19 cellular contexts compared by ENCODE assay signal in the genomic region with DNA sequence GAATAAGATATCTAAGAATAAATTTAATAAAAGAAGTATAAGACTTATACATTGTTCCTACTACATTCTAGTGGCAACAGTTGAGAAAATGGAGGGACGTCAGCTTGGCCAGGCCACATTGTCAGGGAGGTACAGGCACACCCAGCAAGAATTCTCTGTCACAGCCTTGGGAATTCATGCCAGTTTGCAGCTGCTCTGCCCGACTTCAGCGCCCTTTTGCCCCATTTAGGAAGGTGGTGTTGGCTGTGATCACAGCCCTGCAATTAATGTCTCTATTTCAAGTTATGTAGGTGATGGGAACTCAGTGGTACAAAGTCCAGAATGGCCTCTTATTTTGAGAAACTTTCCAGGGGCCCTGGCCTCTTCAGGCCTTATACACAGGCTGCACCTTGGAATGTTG. TPM values are rescaled to one million over a fixed set of nuclear protein-coding genes. Genes with fewer than 3 reads are reported as not detected.
DNase-seq lines count a peak whose midpoint lies in the region; ATAC-seq, FAIRE-seq and TF ChIP-seq lines count a peak whose summit lies in the region.
"Had no signal": no experiment of that assay in that cellular context is flagged by ENCODE, and none has a peak within 500 bp of the region (broad histone marks: within the 10 kb centered on the region; RNA-seq: fewer than 3 reads in every experiment).

No MANE protein-coding gene starts in this region.

- H3K4me2 ChIP-seq in HepG2 (ENCODE audit: low read depth, low read length) = no peak overlapping the region

- H3K9me3 ChIP-seq in right lobe of liver (no peaks in the 10 kb centered on the region), HepG2 (ENCODE audit: low read length) (peaks cover 10% of the 10 kb centered on the region), sigmoid colon (no peaks in the 10 kb centered on the region)

- no peak overlapping the region for H3K9ac ChIP-seq in HepG2 (ENCODE audit: insufficient read depth, low read depth, low read length)

- no TSS peak for BruUV-seq in HepG2 (replicated peaks; lab: Mats Ljungman, UMichigan)

- intact Hi-C loops in right lobe of liver (cut with DNase I) = no loop called here
- intact Hi-C loops in HepG2 (cut with micrococcal nuclease; ENCODE audit: unreplicated experiment) = no loop called here
- intact Hi-C loops in left colon (cut with DNase I, micrococcal nuclease) = no loop called here
- intact Hi-C loops in sigmoid colon (cut with DNase I) = no loop called here

- POLR2A ChIA-PET in HepG2 (lab: Yijun Ruan, JAX) = no interaction called here

- no peak overlapping the region for H2AFZ ChIP-seq in HepG2 (ENCODE audit: low read length)

- 36% methylated on average over 3 of the region's 3 CpGs for WGBS in right lobe of liver (ENCODE audit: insufficient coverage, low coverage, low lambda C conversion rate, missing lambda C conversion rate)
- WGBS in HepG2 (ENCODE audit: low lambda C conversion rate) = 74% methylated on average over 3 of the region's 3 CpGs
- WGBS in sigmoid colon, 2 donors = 19 to 69% methylated on average over 3 of the region's 3 CpGs

- DNase-seq in right lobe of liver (no peak), HepG2 (ENCODE audit: low spot score) (no peak), left colon (peak; percentile 36 to 73), sigmoid colon (peak; percentile 44), NCI-H1417 treated with DMSO at 0.1 percent for 48 hours (lab: John Stamatoyannopoulos, UW) (no peak), NCI-H2081 treated with DMSO at 0.1 percent for 48 hours (lab: John Stamatoyannopoulos, UW) (no peak)
- DNase-seq: 8988T; C1 segment of cervical spinal cord; EL; KBM-7; NCI-H146; NCI-H226; NCI-H526; NK-92 treated with Interleukin-12 subunit alpha and Interleukin-12 subunit beta, amount 100 ng/mL, for 24 hours; OCI-M1; SHP77 treated with DMSO at 0.1 percent for 48 hours had no signal

- no peak for TF ChIP-seq EP300 in HepG2 (IDR thresholded peaks at IDR 0.05; ENCODE audit: low read depth in 2 of 2, low read length in 2 of 2)
- no peak for TF ChIP-seq EP300 in HepG2 (CRISPR knock-in tag; IDR thresholded peaks at IDR 0.05; ENCODE audit: borderline replicate concordance)
- no peak for TF ChIP-seq EP300 in sigmoid colon (IDR thresholded peaks at IDR 0.05)

- ATAC-seq in right lobe of liver (peak in 3 of 4 donors; percentile 12 to 31 (median 12)), HepG2 (no peak), left colon (peak; percentile 83), HG03139 (IDR thresholded peaks at IDR 0.05; ENCODE audit: unreplicated experiment) (no peak), GM21360 (IDR thresholded peaks at IDR 0.05; ENCODE audit: unreplicated experiment) (no peak)

- H3K4me3 ChIP-seq in right lobe of liver (no peak overlapping the region), HepG2 (replicated peaks in 1 of 3; ENCODE audit: insufficient read depth in 1 of 3, low read depth in 2 of 3, low read length in 3 of 3) (no peak overlapping the region), sigmoid colon (no peak overlapping the region)

- no peak for FAIRE-seq in HepG2 (lab: Jason Lieb, UNC)
- FAIRE-seq: H54 had no signal

- no peak for TF ChIP-seq CTCF in right lobe of liver (IDR thresholded peaks at IDR 0.05)
- no peak for TF ChIP-seq CTCF in HepG2 (CRISPR knock-in tag; IDR thresholded peaks at IDR 0.05)
- no peak for TF ChIP-seq CTCF in sigmoid colon (IDR thresholded peaks at IDR 0.05)

- in situ Hi-C loops in HepG2 (cut with HindIII; ENCODE audit: extremely low pct_ligation_motif_present, low pct_unique_long_range_greater_than_20kb) = no loop called here

- H3K27me3 ChIP-seq in right lobe of liver (no peaks in the 10 kb centered on the region), HepG2 (ENCODE audit: control insufficient read depth in 1 of 2, insufficient read depth in 2 of 2, low read length in 2 of 2) (no peaks in the 10 kb centered on the region), sigmoid colon (no peaks in the 10 kb centered on the region)

- no peaks in the 10 kb centered on the region for H4K20me1 ChIP-seq in HepG2 (ENCODE audit: insufficient read depth, low read length)

- H3K27ac ChIP-seq in right lobe of liver (no peak overlapping the region), HepG2 (ENCODE audit: extremely low read length, insufficient read depth, low read length) (no peak overlapping the region), sigmoid colon (no peak overlapping the region)

- no peak for TF ChIP-seq RAD21 in HepG2 (CRISPR knock-in tag; IDR thresholded peaks at IDR 0.05)

- H3K36me3 ChIP-seq in right lobe of liver (no peaks in the 10 kb centered on the region), HepG2 (replicated peaks in 1 of 2; ENCODE audit: control insufficient read depth in 1 of 2, insufficient read depth in 2 of 2, low read length in 2 of 2) (no peaks in the 10 kb centered on the region), sigmoid colon (no peaks in the 10 kb centered on the region)

- H3K4me1 ChIP-seq in right lobe of liver = peaks cover 0 to 21% (median 10%) of the 10 kb centered on the region in 4 donors
- H3K4me1 ChIP-seq in HepG2 (ENCODE audit: insufficient read depth, low read length) = peaks cover 26% of the 10 kb centered on the region
- H3K4me1 ChIP-seq in sigmoid colon = peaks cover 0 to 32% (median 22%) of the 10 kb centered on the region in 4 donors

- TF ChIP-seq POLR2A in right lobe of liver (IDR thresholded peaks at IDR 0.05) (no peak), HepG2 (IDR thresholded peaks at IDR 0.05; ENCODE audit: insufficient read depth in 1 of 2, low read depth in 2 of 2, low read length in 2 of 2) (no peak), sigmoid colon (IDR thresholded peaks at IDR 0.05) (no peak)

- CTCF ChIA-PET in HepG2 (lab: Yijun Ruan, JAX; ENCODE audit: low intra/inter-chr PET ratio, low total read pairs) = no interaction called here

- H3K79me2 ChIP-seq in HepG2 (ENCODE audit: insufficient read depth, low read length) = no peaks in the 10 kb centered on the region

TF ChIP-seq in HepG2, 621 proteins besides CTCF, POLR2A, EP300 and RAD21 (continues in another document):
- TF ChIP-seq ZNF335 (CRISPR knock-in tag; IDR thresholded peaks at IDR 0.05) (no peak), RELA (CRISPR knock-in tag; IDR thresholded peaks at IDR 0.05) (no peak), ZNF556 (CRISPR knock-in tag; IDR thresholded peaks at IDR 0.05; ENCODE audit: borderline replicate concordance) (no peak), U2AF2 (IDR thresholded peaks at IDR 0.05; ENCODE audit: low read depth, low read length) (no peak), HNRNPLL (IDR thresholded peaks at IDR 0.05; ENCODE audit: low read depth, low read length, poor library complexity, severe bottlenecking) (no peak), ZNF382 (CRISPR knock-in tag; IDR thresholded peaks at IDR 0.05; ENCODE audit: borderline replicate concordance) (no peak), SAFB2 (CRISPR knock-in tag; IDR thresholded peaks at IDR 0.05; ENCODE audit: borderline replicate concordance, low read depth) (no peak), JDP2 (CRISPR knock-in tag; IDR thresholded peaks at IDR 0.05; ENCODE audit: borderline replicate concordance) (no peak), SRSF9 (IDR thresholded peaks at IDR 0.05; ENCODE audit: borderline replicate concordance, insufficient read depth, low read depth, low read length, poor library complexity, severe bottlenecking) (no peak), NONO (IDR thresholded peaks at IDR 0.05) (no peak), NONO (CRISPR knock-in tag; conservative IDR thresholded peaks at IDR 0.05) (no peak), HNRNPK (IDR thresholded peaks at IDR 0.05; ENCODE audit: low read depth, low read length, poor library complexity, severe bottlenecking) (no peak), KAT2B (IDR thresholded peaks at IDR 0.05; ENCODE audit: borderline replicate concordance, low read depth, low read length) (no peak), TAF1 (CRISPR knock-in tag; IDR thresholded peaks at IDR 0.05) (no peak), JUND (CRISPR knock-in tag; IDR thresholded peaks at IDR 0.05) (no peak)
- TF ChIP-seq, protein P1, sequence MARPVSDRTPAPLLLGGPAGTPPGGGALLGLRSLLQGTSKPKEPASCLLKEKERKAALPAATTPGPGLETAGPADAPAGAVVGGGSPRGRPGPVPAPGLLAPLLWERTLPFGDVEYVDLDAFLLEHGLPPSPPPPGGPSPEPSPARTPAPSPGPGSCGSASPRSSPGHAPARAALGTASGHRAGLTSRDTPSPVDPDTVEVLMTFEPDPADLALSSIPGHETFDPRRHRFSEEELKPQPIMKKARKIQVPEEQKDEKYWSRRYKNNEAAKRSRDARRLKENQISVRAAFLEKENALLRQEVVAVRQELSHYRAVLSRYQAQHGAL (CRISPR knock-in tag; IDR thresholded peaks at IDR 0.05; ENCODE audit: not compliant biosample characterization) = no peak

RNA-seq across cellular contexts. Expression of a gene that starts 26.7 kb away (rescaled TPM):
- total RNA-seq in right lobe of liver (10 to 100 TPM; 18.0 to 33.3 (median 21.8) TPM), HepG2 (2016; rRNA removed; fragmentation: Illumina TruSeq; extraction: Trizol) (11.5 and 17.3 TPM in 2 replicates), left colon (10 to 100 TPM; 17.6 to 18.7 TPM), sigmoid colon (100 to 1,000 TPM in 1 of 4 donors, 10 to 100 TPM in 3; 43.5 to 112 (median 47.6) TPM)
- 1.3 and 1.8 TPM in 2 replicates for total RNA-seq in HepG2 (2016; cell fraction: cytosol; rRNA removed; fragmentation: Illumina TruSeq; extraction: Trizol; ENCODE audit: low read depth)
- 10.0 and 18.3 TPM in 2 replicates for total RNA-seq in HepG2 (2016; cell fraction: insoluble cytoplasmic fraction; rRNA removed; fragmentation: Illumina TruSeq; extraction: Trizol)
- 5.3 and 5.6 TPM in 2 replicates for total RNA-seq in HepG2 (2016; cell fraction: membrane; rRNA removed; fragmentation: Illumina TruSeq; extraction: Trizol)
- 25.6 and 30.4 TPM in 2 replicates for total RNA-seq in HepG2 (2016; cell fraction: nucleus; rRNA removed; fragmentation: Illumina TruSeq; extraction: Trizol)
- polyA plus RNA-seq in HepG2 (2011; rRNA removed) (14.0 and 18.5 TPM in 2 replicates), sigmoid colon (10 to 100 TPM in 1 of 3 donors, 1 to 10 TPM in 2; 1.6 to 13.8 (median 9.9) TPM)
- polyA plus RNA-seq in HepG2 (2011; cell fraction: cytosol; rRNA removed) = 7.7 and 10.7 TPM in 2 replicates
- polyA plus RNA-seq in HepG2 (2011; cell fraction: nucleus; rRNA removed) = 39.3 and 76.1 TPM in 2 replicates
- 5.4 and 7.4 TPM in 2 replicates for polyA plus RNA-seq in HepG2 (2012)
- 0.38 and 0.55 TPM in 2 replicates for polyA plus RNA-seq in HepG2 (2016; cell fraction: cytosol; fragmentation: Illumina TruSeq; extraction: Trizol; ENCODE audit: low read depth)
- polyA plus RNA-seq in HepG2 (2016; cell fraction: insoluble cytoplasmic fraction; fragmentation: Illumina TruSeq; extraction: Trizol; ENCODE audit: low read depth) = 8.6 and 12.7 TPM in 2 replicates
- 1.5 and 1.7 TPM in 2 replicates for polyA plus RNA-seq in HepG2 (2016; cell fraction: membrane; fragmentation: Illumina TruSeq; extraction: Trizol; ENCODE audit: low read depth)
- 19.3 and 21.2 TPM in 2 replicates for polyA plus RNA-seq in HepG2 (2016; cell fraction: nucleus; fragmentation: Illumina TruSeq; extraction: Trizol; ENCODE audit: insufficient read depth, low read depth)
- polyA minus RNA-seq in HepG2 (2011; rRNA and poly(A)+ RNA removed; ENCODE audit: low replicate concordance) = 47.5 and 50.2 TPM in 2 replicates
- 12.3 and 13.8 TPM in 2 replicates for polyA minus RNA-seq in HepG2 (2011; cell fraction: cytosol; rRNA and poly(A)+ RNA removed)
- 44.1 and 53.9 TPM in 2 replicates for polyA minus RNA-seq in HepG2 (2011; cell fraction: nucleus; rRNA and poly(A)+ RNA removed)

Comparison
In these comparisons a context has a peak if more than half of its experiments do, and no peak if none do; other contexts are left out.
1. ATAC-seq: peak in right lobe of liver (3 of 4) and left colon (single experiment); none in HepG2 (single experiment), HG03139 (single experiment) and GM21360 (single experiment).
2. DNase-seq: peak in left colon (2 of 2) and sigmoid colon (single experiment); none in right lobe of liver (0 of 3), HepG2 (single experiment), NCI-H1417 treated with DMSO at 0.1 percent for 48 hours (single experiment) and NCI-H2081 treated with DMSO at 0.1 percent for 48 hours (single experiment).